Comparison of ENCODE assay signal across 1 cellular context in genomic region chr12:121391619-121392324, GRCh38.
TF ChIP-seq lines count a peak whose summit lies in the region.

No MANE protein-coding gene starts in this region.

TF ChIP-seq in HepG2, 621 proteins besides CTCF, POLR2A, EP300 and RAD21:
- no peak for TF ChIP-seq ZNF607 (CRISPR knock-in tag; IDR thresholded peaks at IDR 0.05; ENCODE audit: borderline replicate concordance)
- no peak for TF ChIP-seq ZSCAN30 (CRISPR knock-in tag; IDR thresholded peaks at IDR 0.05)
- no peak for TF ChIP-seq FOXC1 (CRISPR knock-in tag; IDR thresholded peaks at IDR 0.05; ENCODE audit: borderline replicate concordance)
- no peak for TF ChIP-seq MIXL1 (CRISPR knock-in tag; IDR thresholded peaks at IDR 0.05)
- no peak for TF ChIP-seq ELF4 (CRISPR knock-in tag; IDR thresholded peaks at IDR 0.05; ENCODE audit: borderline replicate concordance)
- TF ChIP-seq FOXA3 (CRISPR knock-in tag; IDR thresholded peaks at IDR 0.05), result no peak
- TF ChIP-seq PHB2 (IDR thresholded peaks at IDR 0.05; ENCODE audit: partially characterized antibody), result no peak
- no peak for TF ChIP-seq TRIM24 (CRISPR knock-in tag; IDR thresholded peaks at IDR 0.05)
- TF ChIP-seq HNF4G (IDR thresholded peaks at IDR 0.05; ENCODE audit: borderline replicate concordance, low read depth, low read length), result no peak
- no peak for TF ChIP-seq HNF4G (CRISPR knock-in tag; IDR thresholded peaks at IDR 0.05; ENCODE audit: borderline replicate concordance, low read depth)
- no peak for TF ChIP-seq PHF8 (CRISPR knock-in tag; IDR thresholded peaks at IDR 0.05)
- no peak for TF ChIP-seq HES4 (CRISPR knock-in tag; IDR thresholded peaks at IDR 0.05; ENCODE audit: borderline replicate concordance)
- TF ChIP-seq NR2F6 (IDR thresholded peaks at IDR 0.05), result no peak
- no peak for TF ChIP-seq NR2F6 (CRISPR knock-in tag; IDR thresholded peaks at IDR 0.05)
